8 cellular contexts compared by ENCODE assay signal in the genomic region with DNA sequence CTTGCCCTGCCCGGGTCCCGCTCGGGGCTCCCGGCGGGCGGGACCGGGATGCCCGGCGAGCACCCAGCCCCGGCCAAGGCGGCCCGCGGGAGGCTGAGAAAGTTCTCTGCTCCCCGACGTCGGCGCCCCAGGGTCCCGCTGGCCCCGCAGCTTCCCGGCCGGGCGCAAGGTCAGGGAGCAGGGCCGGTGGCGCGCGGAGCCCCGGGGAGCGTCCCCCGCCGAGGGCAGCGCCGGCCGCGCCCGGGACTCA. TPM values are rescaled to one million over a fixed set of nuclear protein-coding genes. Genes with fewer than 3 reads are reported as not detected.
DNase-seq lines count a peak whose midpoint lies in the region; ATAC-seq and TF ChIP-seq lines count a peak whose summit lies in the region.

No MANE protein-coding gene starts in this region.

- intact Hi-C loops in spleen (cut with DNase I; ENCODE audit: low total_unique reads), result no loop called here

- H3K9me3 Mint-ChIP-seq in activated naive CD4-positive, alpha-beta T cell treated with anti-CD3 and anti-CD28 coated beads, Interleukin-2, amount 50 U/mL, for 72 hours, result no peaks in the 10 kb centered on the region

- H3K4me3 ChIP-seq in MG63 (peak overlapping the region; percentile 77), fibroblast of the aortic adventitia (ENCODE audit: low read depth, low read length) (peak overlapping the region; percentile 94), spleen (peak overlapping the region; percentile 48 to 90 (median 70))

- H3K27me3 ChIP-seq in MG63 (no peaks in the 10 kb centered on the region), spleen (replicated peaks in 1 of 7) (peaks cover 0 to 64% (median 10%) of the 10 kb centered on the region in 7 donors)

- TF ChIP-seq POLR2A in spleen (IDR thresholded peaks at IDR 0.05), result no peak

- H3K36me3 Mint-ChIP-seq in activated naive CD4-positive, alpha-beta T cell treated with anti-CD3 and anti-CD28 coated beads, Interleukin-2, amount 50 U/mL, for 72 hours, result peaks cover 7 to 13% of the 10 kb centered on the region in 2 donors

- TF ChIP-seq CTCF in fibroblast of the aortic adventitia (IDR thresholded peaks at IDR 0.05; ENCODE audit: insufficient read depth, low read length) (no peak), spleen (IDR thresholded peaks at IDR 0.05 in 8 of 11, conservative IDR thresholded peaks at IDR 0.05 in 3 of 11) (no peak)

- H3K27ac ChIP-seq in spleen, result peak overlapping the region in 6 of 8 donors; percentile 4 to 66 (median 50)

- peaks cover 8 to 35% (median 23%) of the 10 kb centered on the region in 6 donors for H3K4me1 ChIP-seq in spleen

- peak in 1 of 2 donors; percentile 61 for DNase-seq in activated naive CD4-positive, alpha-beta T cell treated with anti-CD3 and anti-CD28 coated beads, Interleukin-2, amount 50 U/mL, for 72 hours (ENCODE audit: low spot score in 2 of 2)
- no peak for DNase-seq in activated naive CD4-positive, alpha-beta T cell treated with Interleukin-2 at 50 U/mL for 16 hours
- no peak for DNase-seq in MG63
- no peak for DNase-seq in fibroblast of the aortic adventitia (ENCODE audit: low read depth)
- DNase-seq in spleen, result no peak
- DNase-seq in DMS53 treated with DMSO at 0.1 percent for 48 hours (lab: John Stamatoyannopoulos, UW; ENCODE audit: unreplicated experiment), result no peak
- no peak for DNase-seq in HK-2 (ENCODE audit: unreplicated experiment)
- no peak for DNase-seq in CD1c-positive myeloid dendritic cell (ENCODE audit: extremely low spot score)

- no peaks in the 10 kb centered on the region for H3K9me3 ChIP-seq in MG63
- H3K9me3 ChIP-seq in spleen, result no peaks in the 10 kb centered on the region

- ATAC-seq in activated naive CD4-positive, alpha-beta T cell treated with anti-CD3 and anti-CD28 coated beads, Interleukin-2, amount 50 U/mL, for 72 hours, result peak; percentile 35 to 44

- peak overlapping the region in 1 of 2 donors; percentile 49 for H3K27ac Mint-ChIP-seq in activated naive CD4-positive, alpha-beta T cell treated with anti-CD3 and anti-CD28 coated beads, Interleukin-2, amount 50 U/mL, for 72 hours

- H3K36me3 ChIP-seq in MG63, result no peaks in the 10 kb centered on the region
- H3K36me3 ChIP-seq in spleen, result no peaks in the 10 kb centered on the region

- 0 to 1% (median 0%) methylated on average over 16 to 35 of the region's 35 CpGs for WGBS in spleen, 5 donors

RNA-seq across cellular contexts. Expression of gene SERPINE2, which starts 0.3 kb away (rescaled TPM):
- total RNA-seq in activated naive CD4-positive, alpha-beta T cell treated with anti-CD3 and anti-CD28 coated beads, Interleukin-2, amount 50 U/mL, for 72 hours, result 10 to 100 TPM; 37.8 to 46.0 TPM
- 66.8 and 78.2 TPM in 2 replicates for total RNA-seq in MG63 (2014; rRNA removed; shearing (Covaris generic); ENCODE audit: low replicate concordance)
- total RNA-seq in fibroblast of the aortic adventitia (ENCODE audit: low replicate concordance) (252 and 1,159 TPM in 2 replicates), spleen (10 to 100 TPM; 20.9 to 55.3 (median 31.6) TPM)
- 100 to 1,000 TPM in 1 of 3 donors, 10 to 100 TPM in 2; 34.1 to 105 (median 44.2) TPM for polyA plus RNA-seq in spleen
